ENCODE assay signal across 8 cellular contexts in the genomic region with DNA sequence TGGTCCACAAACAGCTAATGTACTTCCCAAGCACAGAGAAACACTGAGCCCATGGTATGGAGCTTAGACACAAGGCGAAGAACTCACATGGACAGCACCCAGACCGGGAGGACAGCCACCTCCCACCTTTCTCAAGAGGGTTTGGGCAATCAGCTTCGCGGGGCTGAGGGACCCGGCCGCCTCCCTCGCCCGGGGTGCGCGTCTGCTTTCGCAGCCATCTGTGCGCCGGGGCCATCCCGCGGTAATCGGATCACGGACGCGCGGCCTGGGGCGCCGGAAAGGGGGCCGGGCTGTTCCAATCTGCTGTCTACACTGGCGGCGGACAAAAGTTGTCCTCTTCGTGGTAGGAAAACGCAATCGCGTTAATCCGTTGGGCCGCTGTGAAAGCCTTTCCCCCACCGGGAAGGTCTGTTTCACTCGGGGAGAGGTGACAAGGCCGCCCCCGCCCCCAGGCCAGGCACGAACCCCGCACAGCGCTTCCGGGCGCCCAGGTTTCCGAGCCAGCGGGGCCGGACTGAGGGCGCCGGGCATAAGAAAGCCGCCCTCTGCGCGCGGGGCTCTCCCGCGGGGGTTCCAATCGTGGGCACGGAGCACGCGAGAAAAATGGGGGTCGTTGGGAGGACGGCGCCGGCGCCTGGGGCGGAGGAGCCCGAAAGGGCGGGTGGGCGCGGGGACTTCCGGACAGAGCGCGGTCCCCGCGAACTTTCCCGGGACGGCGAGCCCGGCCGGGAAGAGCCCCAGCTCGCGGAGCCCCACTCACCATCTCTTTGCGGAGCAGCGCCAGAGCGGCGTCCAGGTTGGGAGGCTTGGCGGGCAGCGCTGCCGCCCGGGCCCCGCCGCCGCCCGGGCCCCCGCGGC. TPM values are rescaled to one million over a fixed set of nuclear protein-coding genes. Genes with fewer than 3 reads are reported as not detected.
A peak's percentile ranks its signal among the peaks of the same experiment; 100 is the strongest.
DNase-seq lines count a peak whose midpoint lies in the region; ATAC-seq lines count a peak whose summit lies in the region.

No MANE protein-coding gene starts in this region.

- H3K9me3 Mint-ChIP-seq in activated naive CD4-positive, alpha-beta T cell treated with anti-CD3 and anti-CD28 coated beads, Interleukin-2, amount 10 ng/mL, durations not matched to agents 7 days and 5 days, result no peaks in the 10 kb centered on the region

- intact Hi-C loops in left ventricle myocardium superior (cut with micrococcal nuclease), result no loop called here

- peak overlapping the region; percentile 73 for H3K4me3 Mint-ChIP-seq in activated naive CD4-positive, alpha-beta T cell treated with anti-CD3 and anti-CD28 coated beads, Interleukin-2, amount 10 ng/mL, durations not matched to agents 7 days and 5 days

- ATAC-seq in GM18517 (IDR thresholded peaks at IDR 0.05; ENCODE audit: unreplicated experiment) (peak; percentile 41), HG03103 (IDR thresholded peaks at IDR 0.05; ENCODE audit: low read depth, unreplicated experiment) (peak; percentile 34), left ventricle myocardium superior (peak; percentile 64)

- DNase-seq in A172 (ENCODE audit: low spot score), result peak; percentile 18
- peak; percentile 53 for DNase-seq in RPMI8226
- peak; percentile 58 for DNase-seq in activated naive CD4-positive, alpha-beta T cell treated with anti-CD3 and anti-CD28 coated beads, Interleukin-2, amount 10 ng/mL, durations not matched to agents 7 days and 5 days
- peak; percentile 48 for DNase-seq in left ventricle myocardium superior
- peak; percentile 15 for DNase-seq in renal cortical epithelial cell (ENCODE audit: low read depth)
- DNase-seq in cerebellum (ENCODE audit: low spot score), result no peak

- peaks cover 41% of the 10 kb centered on the region for H3K27me3 Mint-ChIP-seq in activated naive CD4-positive, alpha-beta T cell treated with anti-CD3 and anti-CD28 coated beads, Interleukin-2, amount 10 ng/mL, durations not matched to agents 7 days and 5 days

- H3K36me3 Mint-ChIP-seq in activated naive CD4-positive, alpha-beta T cell treated with anti-CD3 and anti-CD28 coated beads, Interleukin-2, amount 10 ng/mL, durations not matched to agents 7 days and 5 days, result peaks cover 6% of the 10 kb centered on the region

- peaks cover 31% of the 10 kb centered on the region for H3K4me1 Mint-ChIP-seq in activated naive CD4-positive, alpha-beta T cell treated with anti-CD3 and anti-CD28 coated beads, Interleukin-2, amount 10 ng/mL, durations not matched to agents 7 days and 5 days

- CTCF ChIA-PET in activated naive CD4-positive, alpha-beta T cell treated with anti-CD3 and anti-CD28 coated beads, Interleukin-2, amount 10 ng/mL, durations not matched to agents 7 days and 5 days (lab: Charles Lee), result interaction anchor here (1.1 to 1.2 kb wide), 2 partner anchors 61 to 67 kb away, joined by 3 read pairs; partner anchors contain the start of genes ARV1 and TTC13

- peak overlapping the region; percentile 44 for H3K27ac Mint-ChIP-seq in activated naive CD4-positive, alpha-beta T cell treated with anti-CD3 and anti-CD28 coated beads, Interleukin-2, amount 10 ng/mL, durations not matched to agents 7 days and 5 days

RNA-seq across cellular contexts. Expression of gene FAM89A, which starts 0.7 kb away (rescaled TPM):
- total RNA-seq in A172 (2014; rRNA removed; shearing (Covaris generic)), result 17.0 and 17.9 TPM in 2 replicates
- 8.6 TPM for total RNA-seq in left ventricle myocardium superior
- total RNA-seq in renal cortical epithelial cell, result 2.4 and 3.2 TPM in 2 replicates
- total RNA-seq in cerebellum, result 13.8 TPM
